In the genomic region with DNA sequence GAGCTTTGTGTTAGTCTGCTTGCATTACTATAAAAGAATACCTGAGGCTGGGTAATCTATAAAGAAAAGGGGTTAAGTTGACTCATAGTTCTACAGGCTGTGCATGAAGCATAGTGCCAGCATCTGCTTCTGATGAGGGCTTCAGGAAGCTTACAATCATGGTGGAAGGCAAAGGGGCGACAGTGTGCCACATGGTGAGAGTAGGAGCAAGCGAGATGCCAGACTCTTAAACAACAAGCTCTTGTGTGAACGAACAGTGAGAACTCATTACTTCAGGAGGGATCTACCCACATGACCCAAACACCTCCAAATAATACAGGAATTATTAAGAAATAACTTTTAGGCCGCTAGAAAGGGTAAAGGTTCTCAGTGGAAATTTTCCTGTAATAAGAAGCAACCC, we compare ENCODE assay signal across 32 cellular contexts. TPM values are rescaled to one million over a fixed set of nuclear protein-coding genes. Genes with fewer than 3 reads are reported as not detected.
DNase-seq lines count a peak whose midpoint lies in the region; ATAC-seq, FAIRE-seq and TF ChIP-seq lines count a peak whose summit lies in the region.
"Had no signal": no experiment of that assay in that cellular context is flagged by ENCODE, and none has a peak within 500 bp of the region (broad histone marks: within the 10 kb centered on the region; RNA-seq: fewer than 3 reads in every experiment).

No MANE protein-coding gene starts in this region.

- H3K79me2 ChIP-seq in hepatocyte, result no peaks in the 10 kb centered on the region

- H2AFZ ChIP-seq in hepatocyte, result peak overlapping the region; percentile 14

- H3K9me3 Mint-ChIP-seq in neural crest cell, result no peaks in the 10 kb centered on the region
- peaks cover 0 to 3% (median 0%) of the 10 kb centered on the region in 8 donors for H3K9me3 Mint-ChIP-seq in CD4-positive, alpha-beta memory T cell
- H3K9me3 Mint-ChIP-seq: dendritic cell treated with granulocyte-macrophage colony-stimulating factor and Interleukin-4, amounts not matched to agents 40 ng/mL and 50 ng/mL, for 4 days had no signal

- TF ChIP-seq CTCF in hepatocyte (IDR thresholded peaks at IDR 0.05; ENCODE audit: poor library complexity) (no peak), neural crest cell (conservative IDR thresholded peaks at IDR 0.05) (no peak)

- no peaks in the 10 kb centered on the region for H3K9me2 ChIP-seq in hepatocyte (replicated peaks; ENCODE audit: insufficient read depth)

- H3K4me1 Mint-ChIP-seq in neural crest cell, result peaks cover 12% of the 10 kb centered on the region
- peaks cover 21 to 33% (median 24%) of the 10 kb centered on the region in 4 donors for H3K4me1 Mint-ChIP-seq in CD4-positive, alpha-beta memory T cell

- peaks cover 22% of the 10 kb centered on the region for H3K4me1 ChIP-seq in ES-I3 (ENCODE audit: insufficient read depth, low read length)
- no peaks in the 10 kb centered on the region for H3K4me1 ChIP-seq in hepatocyte (ENCODE audit: insufficient read depth)
- peaks cover 24% of the 10 kb centered on the region for H3K4me1 ChIP-seq in CD4-positive, alpha-beta memory T cell (ENCODE audit: insufficient read depth, low read length)
- H3K4me1 ChIP-seq: A549, testis had no signal

- no peaks in the 10 kb centered on the region; the same call in 1 of the 2 replicates for H3K9me3 ChIP-seq in ES-I3 (ENCODE audit: control insufficient read depth, insufficient read depth, low read length)
- no peaks in the 10 kb centered on the region for H3K9me3 ChIP-seq in hepatocyte (ENCODE audit: low read depth)
- H3K9me3 ChIP-seq in CD4-positive, alpha-beta memory T cell (ENCODE audit: control insufficient read depth in 1 of 2, low read length in 2 of 2), result no peaks in the 10 kb centered on the region
- H3K9me3 ChIP-seq: A549, gastroesophageal sphincter, neutrophil, testis had no signal

- POLR2A ChIA-PET in CD4-positive, alpha-beta memory T cell (lab: Charles Lee; ENCODE audit: partially characterized antibody), result interaction anchor here (1.1 kb wide), 1 partner anchor 10 kb away, joined by 3 read pairs; no protein-coding TSS in a partner anchor

- H3K4me2 ChIP-seq in hepatocyte, result peak overlapping the region; percentile 74
- H3K4me2 ChIP-seq: A549, KMS-11 had no signal

- no peaks in the 10 kb centered on the region for H3K27me3 ChIP-seq in hepatocyte
- H3K27me3 ChIP-seq in CD4-positive, alpha-beta memory T cell (ENCODE audit: insufficient read depth, low read length), result peaks cover under 1% of the 10 kb centered on the region
- H3K27me3 ChIP-seq: testis had no signal

- 67% methylated on average over 4 of the region's 4 CpGs for WGBS in hepatocyte (ENCODE audit: low lambda C conversion rate, missing lambda C conversion rate)

- no peaks in the 10 kb centered on the region for H4K20me1 ChIP-seq in hepatocyte (ENCODE audit: insufficient read depth, poor library complexity, severe bottlenecking)

- peak overlapping the region; percentile 61; the same call in 1 of the 2 replicates for H3K9ac ChIP-seq in ES-I3 (ENCODE audit: low read depth, low read length)
- H3K9ac ChIP-seq: KMS-11 had no signal

- peak; percentile 72 for DNase-seq in NCI-H526 treated with DMSO at 0.1 percent for 48 hours (lab: John Stamatoyannopoulos, UW)
- no peak for DNase-seq in hepatocyte (ENCODE audit: low spot score)
- DNase-seq in neural crest cell (ENCODE audit: low read depth, low spot score), result no peak
- no peak for DNase-seq in urothelium cell line (ENCODE audit: low spot score)
- no peak for DNase-seq in CD4-positive, alpha-beta memory T cell
- no peak for DNase-seq in cerebellar cortex (ENCODE audit: low spot score)
- DNase-seq: activated CD8-positive, alpha-beta T cell treated with anti-CD3 and anti-CD28 coated beads, Interleukin-2, amount 10 ng/mL, durations not matched to agents 7 days and 5 days; activated effector memory CD4-positive, alpha-beta T cell treated with Interleukin-2 at 50 U/mL for 16 hours; aorta; MV-4-11; NCI-H1436 treated with DMSO at 0.1 percent for 48 hours; NCI-H2107; NCI-H446 treated with DMSO at 0.1 percent for 48 hours; stimulated activated naive CD4-positive, alpha-beta T cell; T-helper 1 cell; testis had no signal

- no peak overlapping the region for H3K4me3 ChIP-seq in hepatocyte
- H3K4me3 ChIP-seq in CD4-positive, alpha-beta memory T cell (ENCODE audit: low read length in 2 of 2), result no peak overlapping the region
- H3K4me3 ChIP-seq: A549, gastroesophageal sphincter, lung had no signal

- FAIRE-seq in urothelium cell line (lab: Jason Lieb, UNC), result no peak

- peaks cover 9% of the 10 kb centered on the region for H3K27me3 Mint-ChIP-seq in neural crest cell (ENCODE audit: low read depth)
- H3K27me3 Mint-ChIP-seq in CD4-positive, alpha-beta memory T cell, result peaks cover 3 to 9% of the 10 kb centered on the region in 2 donors

- no peak overlapping the region for H3K27ac ChIP-seq in hepatocyte
- no peak overlapping the region for H3K27ac ChIP-seq in CD4-positive, alpha-beta memory T cell (ENCODE audit: low read depth, low read length)
- H3K27ac ChIP-seq: A549, gastroesophageal sphincter, KMS-11, neutrophil had no signal

- ATAC-seq in HG03378 (IDR thresholded peaks at IDR 0.05; ENCODE audit: unreplicated experiment), result no peak

- H3K4me3 Mint-ChIP-seq in neural crest cell, result peak overlapping the region; percentile 87
- no peak overlapping the region for H3K4me3 Mint-ChIP-seq in CD4-positive, alpha-beta memory T cell
- H3K4me3 Mint-ChIP-seq: dendritic cell treated with granulocyte-macrophage colony-stimulating factor and Interleukin-4, amounts not matched to agents 40 ng/mL and 50 ng/mL, for 4 days had no signal

- H3K36me3 ChIP-seq in ES-I3 (ENCODE audit: insufficient read depth, low read length) (no peaks in the 10 kb centered on the region), hepatocyte (replicated peaks; ENCODE audit: insufficient read depth, low read depth) (no peaks in the 10 kb centered on the region)
- H3K36me3 ChIP-seq in CD4-positive, alpha-beta memory T cell (ENCODE audit: insufficient read depth, low read length), result no peaks in the 10 kb centered on the region
- H3K36me3 ChIP-seq: gastroesophageal sphincter, neutrophil had no signal

- intact Hi-C loops in CD4-positive, alpha-beta memory T cell (cut with micrococcal nuclease), result loop anchor here (1.0 kb wide), 5 partner anchors 49 to 495 kb away; a partner anchor contains a TSS

- H3K36me3 Mint-ChIP-seq in neural crest cell (ENCODE audit: low read depth), result no peaks in the 10 kb centered on the region
- H3K36me3 Mint-ChIP-seq in CD4-positive, alpha-beta memory T cell, result peaks cover 0 to 12% of the 10 kb centered on the region in 2 donors

- H3K27ac Mint-ChIP-seq in neural crest cell (ENCODE audit: unreplicated experiment), result no peak overlapping the region
- H3K27ac Mint-ChIP-seq in CD4-positive, alpha-beta memory T cell, result peak overlapping the region in 1 of 7 donors; percentile 47
- H3K27ac Mint-ChIP-seq: activated CD8-positive, alpha-beta T cell treated with anti-CD3 and anti-CD28 coated beads, Interleukin-2, amount 10 ng/mL, durations not matched to agents 7 days and 5 days; activated naive CD8-positive, alpha-beta T cell had no signal

- CTCF ChIA-PET in CD4-positive, alpha-beta memory T cell (lab: Charles Lee; ENCODE audit: partially characterized antibody), result interaction anchor here (1.0 to 4.9 kb wide), 6 partner anchors 50 to 492 kb away, joined by 3 to 53 read pairs (median 4); no protein-coding TSS in a partner anchor

RNA-seq across cellular contexts. Expression of a gene that starts 28.1 kb away (rescaled TPM):
- total RNA-seq in hepatocyte (4.9 and 5.6 TPM in 2 replicates), neural crest cell (not detected in 2 replicates)
- polyA plus RNA-seq in hepatocyte, result 1.5 and 2.5 TPM in 2 replicates
- not detected for total RNA-seq in CD4-positive, alpha-beta memory T cell
- polyA plus RNA-seq in CD4-positive, alpha-beta memory T cell, result not detected
- total RNA-seq: activated CD8-positive, alpha-beta T cell treated with anti-CD3 and anti-CD28 coated beads, Interleukin-2, amount 10 ng/mL, durations not matched to agents 7 days and 5 days; aorta; cardiac septum; endothelial cell of umbilical vein; fibroblast of lung; G401; gastroesophageal sphincter; lung; posterior vena cava; sciatic nerve had no signal
- polyA plus RNA-seq: A549, endothelial cell of umbilical vein, fibroblast of lung, lung had no signal

RNA-seq across cellular contexts. Expression of a gene that starts 57.9 kb away (rescaled TPM):
- total RNA-seq in hepatocyte (not detected in 2 replicates), neural crest cell (not detected in 2 replicates)
- polyA plus RNA-seq in hepatocyte, result 0.19 TPM in 1 of 2 replicates, not detected in the other
- not detected for total RNA-seq in CD4-positive, alpha-beta memory T cell
- not detected for polyA plus RNA-seq in CD4-positive, alpha-beta memory T cell
- total RNA-seq: activated CD8-positive, alpha-beta T cell treated with anti-CD3 and anti-CD28 coated beads, Interleukin-2, amount 10 ng/mL, durations not matched to agents 7 days and 5 days; fibroblast of lung; G401; gastroesophageal sphincter; HT-29; lung; testis had no signal
- polyA plus RNA-seq: A549, aorta, fibroblast of lung had no signal
